ENCODE assay signal across 19 cellular contexts in genomic region chr6:35694462-35694861, GRCh38. TPM values are rescaled to one million over a fixed set of nuclear protein-coding genes. Genes with fewer than 3 reads are reported as not detected.
A peak's percentile ranks its signal among the peaks of the same experiment; 100 is the strongest.
DNase-seq lines count a peak whose midpoint lies in the region; TF ChIP-seq lines count a peak whose summit lies in the region.
"Had no signal": no experiment of that assay in that cellular context is flagged by ENCODE, and none has a peak within 500 bp of the region (broad histone marks: within the 10 kb centered on the region; RNA-seq: fewer than 3 reads in every experiment).

No MANE protein-coding gene starts in this region.

- H3K36me3 ChIP-seq in HEK293 (ENCODE audit: control insufficient read depth in 2 of 2, insufficient read depth in 1 of 2, low read length in 2 of 2): no peaks in the 10 kb centered on the region
- H3K36me3 ChIP-seq in stomach: no peaks in the 10 kb centered on the region
- H3K36me3 ChIP-seq: left ventricle myocardium inferior, spleen, vagina had no signal

- WGBS in stomach, 5 donors: 77 to 88% (median 83%) methylated on average over 2 of the region's 2 CpGs

- peak; percentile 28 for DNase-seq in AG08396 (ENCODE audit: low spot score)
- DNase-seq in RWPE1 (ENCODE audit: low spot score): peak; percentile 64
- peak; percentile 58 for DNase-seq in fibroblast of pulmonary artery (ENCODE audit: low read depth)
- DNase-seq in SIG-M5 (lab: John Stamatoyannopoulos, UW): no peak
- DNase-seq in NOMO-1 treated with DMSO at 0.1 percent for 48 hours (lab: John Stamatoyannopoulos, UW; ENCODE audit: unreplicated experiment): no peak
- no peak for DNase-seq in stomach
- no peak for DNase-seq in retina
- DNase-seq: activated CD8-positive, alpha-beta memory T cell treated with anti-CD3 and anti-CD28 coated beads, Interleukin-2, amount 50 U/mL, for 4 hours; activated naive CD4-positive, alpha-beta T cell treated with anti-CD3 and anti-CD28 coated beads for 36 hours; Calu3; left ventricle myocardium inferior; NCI-H82; Right ventricle myocardium superior; spleen; stimulated activated naive CD4-positive, alpha-beta T cell had no signal

- TF ChIP-seq POLR2A in stomach (IDR thresholded peaks at IDR 0.05): no peak

- intact Hi-C loops in stomach (cut with DNase I; ENCODE audit: low total_unique reads): no loop called here

- H3K4me1 ChIP-seq in HEK293 (ENCODE audit: control insufficient read depth, insufficient read depth, low read length) (no peaks in the 10 kb centered on the region), stomach (peaks cover 17 to 31% (median 24%) of the 10 kb centered on the region in 4 donors)
- H3K4me1 ChIP-seq: parathyroid adenoma had no signal

- TF ChIP-seq CTCF in HEK293 (tag by site-specific recombination; IDR thresholded peaks at IDR 0.05) (no peak), RWPE1 (conservative IDR thresholded peaks at IDR 0.05; ENCODE audit: low read depth) (no peak), fibroblast of pulmonary artery (IDR thresholded peaks at IDR 0.05; ENCODE audit: low read length, missing control alignments) (no peak), stomach (IDR thresholded peaks at IDR 0.05) (no peak)

- H3K4me3 ChIP-seq in HEK293 (ENCODE audit: low read depth, low read length): no peak overlapping the region
- H3K4me3 ChIP-seq in fibroblast of pulmonary artery (replicated peaks; ENCODE audit: low read depth, low read length): no peak overlapping the region
- H3K4me3 ChIP-seq in stomach: no peak overlapping the region
- H3K4me3 ChIP-seq: left ventricle myocardium inferior, spleen, vagina had no signal

- CTCF ChIA-PET in HEK293 (lab: Yijun Ruan, JAX) (no interaction called here), RWPE1 (lab: Yijun Ruan, JAX) (no interaction called here)

- H3K27ac ChIP-seq in HEK293 (ENCODE audit: extremely low read depth, low read depth, low read length) (no peak overlapping the region), RWPE1 (no peak overlapping the region), stomach (no peak overlapping the region)
- H3K27ac ChIP-seq: left ventricle myocardium inferior, parathyroid adenoma, vagina had no signal

- POLR2A ChIA-PET in HEK293 (lab: Yijun Ruan, JAX) (no interaction called here), RWPE1 (lab: Yijun Ruan, JAX; ENCODE audit: low non-redundant PET) (no interaction called here)

- H3K27me3 ChIP-seq in stomach: no peaks in the 10 kb centered on the region
- H3K27me3 ChIP-seq: spleen, vagina had no signal

- TF ChIP-seq EP300 in stomach (IDR thresholded peaks at IDR 0.05): no peak

- H3K9me3 ChIP-seq in HEK293 (ENCODE audit: control insufficient read depth, insufficient read depth, low read depth, low read length) (no peaks in the 10 kb centered on the region), stomach (peaks cover 0 to 5% (median 0%) of the 10 kb centered on the region in 4 donors)
- H3K9me3 ChIP-seq: spleen, vagina had no signal

TF ChIP-seq in HEK293, 187 proteins besides CTCF, POLR2A, EP300 and RAD21 (continues in another document):
- TF ChIP-seq ZBTB10 (tag by site-specific recombination; IDR thresholded peaks at IDR 0.05) (no peak), KLF9 (tag by site-specific recombination; IDR thresholded peaks at IDR 0.05; ENCODE audit: low read depth) (no peak), MYNN (tag by site-specific recombination; IDR thresholded peaks at IDR 0.05; ENCODE audit: borderline replicate concordance) (no peak), BCL11B (tag by site-specific recombination; IDR thresholded peaks at IDR 0.05; ENCODE audit: low read depth) (no peak), ZNF610 (tag by site-specific recombination; IDR thresholded peaks at IDR 0.05; ENCODE audit: borderline replicate concordance) (no peak), ZNF530 (tag by site-specific recombination; IDR thresholded peaks at IDR 0.05; ENCODE audit: low read depth) (no peak), ZNF426 (tag by site-specific recombination; IDR thresholded peaks at IDR 0.05) (no peak), IKZF3 (tag by site-specific recombination; IDR thresholded peaks at IDR 0.05) (no peak), ZNF837 (tag by site-specific recombination; IDR thresholded peaks at IDR 0.05) (no peak), GLI2 (tag by site-specific recombination; IDR thresholded peaks at IDR 0.05; ENCODE audit: borderline replicate concordance, low read depth) (no peak), ZNF211 (tag by site-specific recombination; IDR thresholded peaks at IDR 0.05; ENCODE audit: low read depth) (no peak), ZNF391 (tag by site-specific recombination; IDR thresholded peaks at IDR 0.05; ENCODE audit: borderline replicate concordance, low read depth) (no peak), ZNF157 (tag by site-specific recombination; IDR thresholded peaks at IDR 0.05) (no peak), ZNF658 (tag by site-specific recombination; IDR thresholded peaks at IDR 0.05) (no peak), ZNF670 (tag by site-specific recombination; IDR thresholded peaks at IDR 0.05; ENCODE audit: low read depth) (no peak), ZNF112 (tag by site-specific recombination; IDR thresholded peaks at IDR 0.05) (no peak), ZNF146 (tag by site-specific recombination; IDR thresholded peaks at IDR 0.05) (no peak), ZNF140 (tag by site-specific recombination; IDR thresholded peaks at IDR 0.05) (no peak), ZNF501 (tag by site-specific recombination; IDR thresholded peaks at IDR 0.05) (no peak), ELK4 (IDR thresholded peaks at IDR 0.05; ENCODE audit: borderline replicate concordance, low read depth, low read length) (no peak), ZNF677 (tag by site-specific recombination; IDR thresholded peaks at IDR 0.05) (no peak), ZNF221 (tag by site-specific recombination; IDR thresholded peaks at IDR 0.05; ENCODE audit: borderline replicate concordance) (no peak), ZNF174 (tag by site-specific recombination; IDR thresholded peaks at IDR 0.05) (no peak), ZNF362 (tag by site-specific recombination; IDR thresholded peaks at IDR 0.05) (no peak), ZNF645 (tag by site-specific recombination; IDR thresholded peaks at IDR 0.05) (no peak), ZBTB21 (tag by site-specific recombination; IDR thresholded peaks at IDR 0.05) (no peak)

RNA-seq across cellular contexts. Expression of gene FKBP5, which starts 5.7 kb away (rescaled TPM):
- total RNA-seq in stomach: 100 to 1,000 TPM in 4 of 5 donors, 10 to 100 TPM in 1; 68.1 to 209 (median 168) TPM
- 10 to 100 TPM; 89.2 to 97.2 (median 91.1) TPM for polyA plus RNA-seq in stomach

RNA-seq across cellular contexts. Expression of gene ARMC12, which starts 42.4 kb away (rescaled TPM):
- not detected for total RNA-seq in stomach
- 1 to 10 TPM; 1.1 to 2.5 (median 2.0) TPM for polyA plus RNA-seq in stomach
- total RNA-seq: Calu3, HT-29, left ventricle myocardium inferior, Right ventricle myocardium superior, vagina had no signal

Comparison
In these comparisons a context has a peak if more than half of its experiments do, and no peak if none do; other contexts are left out.
1. DNase-seq: peak in AG08396 (single experiment), RWPE1 (single experiment) and fibroblast of pulmonary artery (single experiment); none in SIG-M5 (single experiment), NOMO-1 treated with DMSO at 0.1 percent for 48 hours (single experiment), stomach (single experiment) and retina (single experiment).